In the genomic region with DNA sequence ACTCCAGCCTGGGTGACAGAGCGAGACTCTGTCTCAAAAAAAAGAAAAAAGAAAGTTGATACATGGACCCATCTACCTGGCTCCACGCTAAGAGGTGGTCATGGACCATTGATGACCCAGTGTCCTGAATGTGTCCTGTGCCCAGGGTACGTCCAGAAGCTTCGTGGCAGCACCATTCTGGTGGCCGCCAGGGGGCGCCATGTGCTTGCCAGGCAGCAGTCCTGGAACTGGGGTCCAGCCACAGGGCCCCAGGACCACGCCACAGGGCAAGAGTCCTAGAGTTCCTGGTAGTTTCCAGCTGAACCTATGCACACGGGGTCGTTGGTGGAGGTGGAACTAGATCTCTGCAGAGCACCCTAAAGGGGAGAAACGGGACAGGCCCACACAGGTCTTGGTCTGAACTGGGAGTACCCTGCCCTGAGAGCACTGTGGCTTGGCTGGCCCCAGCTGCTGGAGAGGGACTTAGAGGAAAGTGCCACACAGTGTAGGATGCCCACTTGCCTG, we compare ENCODE assay signal across 8 cellular contexts. TPM values are rescaled to one million over a fixed set of nuclear protein-coding genes. Genes with fewer than 3 reads are reported as not detected.
DNase-seq lines count a peak whose midpoint lies in the region; ATAC-seq and TF ChIP-seq lines count a peak whose summit lies in the region.

No MANE protein-coding gene starts in this region.

- ATAC-seq in left colon = peak; percentile 35
- ATAC-seq in HG03095 (IDR thresholded peaks at IDR 0.05; ENCODE audit: unreplicated experiment) = no peak
- ATAC-seq in GM19328 (IDR thresholded peaks at IDR 0.05; ENCODE audit: unreplicated experiment) = no peak

- CTCF ChIA-PET in mammary epithelial cell (lab: Charles Lee; ENCODE audit: low non-redundant PET) = interaction anchor here (0.5 to 0.7 kb wide), 2 partner anchors 10 to 70 kb away, joined by 3 to 4 read pairs; no protein-coding TSS in a partner anchor

- no peaks in the 10 kb centered on the region for H3K36me3 ChIP-seq in mammary epithelial cell (ENCODE audit: insufficient read depth, low read length)

- no peaks in the 10 kb centered on the region for H4K20me1 ChIP-seq in mammary epithelial cell (ENCODE audit: insufficient read depth, low read length)

- H3K27ac ChIP-seq in mammary epithelial cell (ENCODE audit: insufficient read depth, low read depth, low read length) = no peak overlapping the region

- H3K4me2 ChIP-seq in mammary epithelial cell (ENCODE audit: insufficient read depth, low read depth, low read length) = no peak overlapping the region

- no peaks in the 10 kb centered on the region for H3K79me2 ChIP-seq in mammary epithelial cell (ENCODE audit: insufficient read depth, low read length)

- intact Hi-C loops in mammary epithelial cell (cut with micrococcal nuclease) (loop anchor here (1.0 to 5.0 kb wide), 4 partner anchors 31 to 276 kb away; no protein-coding TSS in a partner anchor), left colon (cut with DNase I, micrococcal nuclease) (no loop called here)

- in situ Hi-C loops in Caki2 (cut with HindIII; ENCODE audit: low pct_unique_long_range_greater_than_20kb, low sequenced_read_pairs) (no loop called here), KBM-7 (cut with MboI; ENCODE audit: low pct_unique_long_range_greater_than_20kb, low sequenced_read_pairs) (no loop called here), mammary epithelial cell (cut with MboI; ENCODE audit: low sequenced_read_pairs in 2 of 2) (no loop called here)

- dilution Hi-C loops in mammary epithelial cell (cut with HindIII; ENCODE audit: low sequenced_read_pairs) = loop anchor here (5.0 kb wide), 2 partner anchors 60 to 165 kb away; no protein-coding TSS in a partner anchor

- WGBS in mammary epithelial cell (ENCODE audit: low coverage, missing lambda C conversion rate) = 21% methylated on average over 7 of the region's 10 CpGs

- no peaks in the 10 kb centered on the region for H3K27me3 ChIP-seq in mammary epithelial cell (ENCODE audit: insufficient read depth, low read length)

- BruUV-seq in mammary epithelial cell (replicated peaks; lab: Mats Ljungman, UMichigan) = no TSS peak

- DNase-seq in Caki2 (ENCODE audit: low read depth) = peak; percentile 51
- DNase-seq in KBM-7 = peak; percentile 56
- DNase-seq in activated CD4-positive, CD25-positive, alpha-beta regulatory T cell (lab: John Stamatoyannopoulos, UW) = peak; percentile 39 to 55 (median 50)
- DNase-seq in mammary epithelial cell = peak; percentile 33
- peak; percentile 40 to 65 for DNase-seq in left colon
- DNase-seq in stimulated activated CD4-positive, alpha-beta T cell treated with anti-CD3 and anti-CD28 coated beads, Interleukin-4, amount 100 ng/mL, for 1 hour = peak; percentile 71

- H3K4me3 ChIP-seq in mammary epithelial cell (replicated peaks in 1 of 3; ENCODE audit: insufficient read depth in 1 of 3, low read depth in 2 of 3, low read length in 3 of 3) = no peak overlapping the region

- no peak overlapping the region for H3K9ac ChIP-seq in mammary epithelial cell (ENCODE audit: insufficient read depth, low read length)

- TF ChIP-seq CTCF in mammary epithelial cell (conservative IDR thresholded peaks at IDR 0.05 in 1 of 2, IDR thresholded peaks at IDR 0.05 in 1 of 2; ENCODE audit: extremely low read depth in 1 of 2, insufficient read depth in 1 of 2, low read depth in 1 of 2, low read length in 2 of 2) = peak; percentile 79 to 86

- peaks cover 4% of the 10 kb centered on the region for H3K9me3 ChIP-seq in mammary epithelial cell (replicated peaks; ENCODE audit: insufficient read depth, low read length)

- no peaks in the 10 kb centered on the region for H3K4me1 ChIP-seq in mammary epithelial cell (ENCODE audit: insufficient read depth, low read length)

- H2AFZ ChIP-seq in mammary epithelial cell (ENCODE audit: low read depth, low read length) = peak overlapping the region; percentile 60

RNA-seq across cellular contexts. Expression of gene FBXO27, which starts 19.9 kb away (rescaled TPM):
- total RNA-seq in Caki2 (2014; rRNA removed; shearing (Covaris generic); ENCODE audit: low replicate concordance) = 28.1 and 50.7 TPM in 2 replicates
- total RNA-seq in mammary epithelial cell (1 to 10 TPM; 6.7 to 9.9 TPM), left colon (1 to 10 TPM in 1 of 2 donors, not detected in 1; 2.8 TPM)
- polyA plus RNA-seq in mammary epithelial cell = 7.2 TPM
- 38.1 TPM for polyA minus RNA-seq in mammary epithelial cell

RNA-seq across cellular contexts. Expression of gene ACP7, which starts 31.9 kb away (rescaled TPM):
- total RNA-seq in Caki2 (2014; rRNA removed; shearing (Covaris generic); ENCODE audit: low replicate concordance) = not detected in 2 replicates
- 1 to 10 TPM; 3.3 to 4.4 TPM for total RNA-seq in mammary epithelial cell
- polyA plus RNA-seq in mammary epithelial cell = 1.3 TPM
- polyA minus RNA-seq in mammary epithelial cell = not detected
- not detected for total RNA-seq in left colon
